In the genomic region with DNA sequence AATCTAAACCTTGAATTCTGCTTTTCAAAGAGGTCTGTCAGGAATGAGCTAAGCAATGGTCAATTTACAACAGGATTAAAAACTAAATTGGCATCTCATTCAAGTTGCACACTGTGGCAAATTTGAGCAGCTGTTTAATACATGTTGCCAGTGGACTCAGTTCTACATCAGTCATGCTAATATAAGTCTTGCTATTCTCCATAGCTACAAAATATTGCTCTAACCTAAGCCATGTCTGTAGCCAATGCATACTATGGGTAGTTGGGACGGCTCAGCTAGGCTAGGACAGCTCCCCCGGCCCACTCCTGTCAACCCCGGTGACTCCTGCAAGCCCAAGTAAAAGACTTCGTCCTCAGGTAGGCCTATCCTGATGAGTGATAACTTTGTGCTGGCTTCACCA, we compare ENCODE assay signal across 26 cellular contexts.
"Had no signal": no experiment of that assay in that cellular context is flagged by ENCODE, and none has a peak within 500 bp of the region (broad histone marks: within the 10 kb centered on the region; RNA-seq: fewer than 3 reads in every experiment).

No MANE protein-coding gene starts in this region.

- H3K27me3 ChIP-seq: colonic mucosa, esophagus squamous epithelium, heart right ventricle, left lung had no signal

- H3K27ac Mint-ChIP-seq: dendritic cell treated with granulocyte-macrophage colony-stimulating factor and Interleukin-4, amounts not matched to agents 40 ng/mL and 50 ng/mL, for 4 days; effector memory CD8-positive, alpha-beta T cell; endodermal cell; memory B cell had no signal

- H3K27ac ChIP-seq: colonic mucosa, epithelial cell of prostate, esophagus squamous epithelium, gastrocnemius medialis, heart right ventricle, left lung had no signal

- DNase-seq: colonic mucosa; cortex of kidney; effector CD8-positive, alpha-beta T cell; effector memory CD8-positive, alpha-beta T cell; endodermal cell; erythroblast; esophagus squamous epithelium; foreskin melanocyte; gastrocnemius medialis; glutamatergic neuron; heart right ventricle; hippocampal formation; left cardiac atrium; left lung; left ventricle myocardium superior; mammary epithelial cell; mesendoderm; midbrain; naive B cell had no signal

- H3K4me3 ChIP-seq: colonic mucosa, esophagus squamous epithelium, gastrocnemius medialis, heart right ventricle, left lung, lung had no signal

- H3K4me1 ChIP-seq: colonic mucosa, esophagus squamous epithelium, gastrocnemius medialis, heart right ventricle, left lung had no signal

- H3K27me3 Mint-ChIP-seq: dendritic cell treated with granulocyte-macrophage colony-stimulating factor and Interleukin-4, amounts not matched to agents 40 ng/mL and 50 ng/mL, for 4 days; effector memory CD8-positive, alpha-beta T cell; memory B cell; naive B cell had no signal

- H3K36me3 Mint-ChIP-seq: memory B cell had no signal

- H3K9me3 ChIP-seq: colonic mucosa, esophagus squamous epithelium, gastrocnemius medialis, heart right ventricle, left lung had no signal

- H3K9me3 Mint-ChIP-seq: dendritic cell treated with granulocyte-macrophage colony-stimulating factor and Interleukin-4, amounts not matched to agents 40 ng/mL and 50 ng/mL, for 4 days; effector memory CD8-positive, alpha-beta T cell; endodermal cell; memory B cell; naive B cell had no signal

- H3K36me3 ChIP-seq: colonic mucosa, esophagus squamous epithelium, gastrocnemius medialis, heart right ventricle, left lung had no signal

- FAIRE-seq: endometrium, islet of Langerhans, keratinocyte had no signal

- H3K4me3 Mint-ChIP-seq: dendritic cell treated with granulocyte-macrophage colony-stimulating factor and Interleukin-4, amounts not matched to agents 40 ng/mL and 50 ng/mL, for 4 days; effector memory CD8-positive, alpha-beta T cell; endodermal cell; memory B cell; naive B cell had no signal
